18 cellular contexts compared by ENCODE assay signal in genomic region chr20:46074006-46074405, GRCh38. TPM values are rescaled to one million over a fixed set of nuclear protein-coding genes. Genes with fewer than 3 reads are reported as not detected.
DNase-seq lines count a peak whose midpoint lies in the region; ATAC-seq and TF ChIP-seq lines count a peak whose summit lies in the region.
"Had no signal": no experiment of that assay in that cellular context is flagged by ENCODE, and none has a peak within 500 bp of the region (broad histone marks: within the 10 kb centered on the region; RNA-seq: fewer than 3 reads in every experiment).

No MANE protein-coding gene starts in this region.

- TF ChIP-seq CTCF in dorsolateral prefrontal cortex (IDR thresholded peaks at IDR 0.05 in 54 of 56, conservative IDR thresholded peaks at IDR 0.05 in 2 of 56; ENCODE audit: low read depth in 1 of 56, partially characterized antibody in 56 of 56) (peak in 3 of 56 donors; percentile 14 to 18 (median 18)), type B pancreatic cell (conservative IDR thresholded peaks at IDR 0.05) (no peak)

- peak; percentile 13 for DNase-seq in NCI-H748 (lab: John Stamatoyannopoulos, UW; ENCODE audit: unreplicated experiment)
- DNase-seq in NCI-H748 treated with DMSO at 0.1 percent for 48 hours (lab: John Stamatoyannopoulos, UW), result no peak
- DNase-seq in dorsolateral prefrontal cortex, result no peak
- DNase-seq in iPS-NIHi11 (ENCODE audit: low spot score), result peak; percentile 18
- DNase-seq in type B pancreatic cell (ENCODE audit: extremely low spot score, unreplicated experiment), result no peak
- no peak for DNase-seq in activated naive CD4-positive, alpha-beta T cell treated with anti-CD3 and anti-CD28 coated beads, Interleukin-2, amount 10 ng/mL, durations not matched to agents 7 days and 5 days
- DNase-seq: CD8-positive, alpha-beta T cell; KG1; NCI-H1694 treated with DMSO at 0.1 percent for 48 hours; NCI-H2171; NCI-H510A had no signal

- ATAC-seq in activated T-helper 17 cell treated with anti-CD3 and anti-CD28 coated beads, Interleukin-2, amount 50 U/mL, for 72 hours (replicated peaks), result no peak
- ATAC-seq in HG03280 (IDR thresholded peaks at IDR 0.05; ENCODE audit: unreplicated experiment), result no peak
- ATAC-seq: CD8-positive, alpha-beta T cell; HCT116; HepG2; Panc1 had no signal

- no peak overlapping the region for H3K4me3 Mint-ChIP-seq in type B pancreatic cell
- no peak overlapping the region for H3K4me3 Mint-ChIP-seq in activated T-helper 17 cell treated with anti-CD3 and anti-CD28 coated beads, Interleukin-2, amount 50 U/mL, for 72 hours
- no peak overlapping the region for H3K4me3 Mint-ChIP-seq in activated naive CD4-positive, alpha-beta T cell treated with anti-CD3 and anti-CD28 coated beads, Interleukin-2, amount 10 ng/mL, durations not matched to agents 7 days and 5 days
- H3K4me3 Mint-ChIP-seq: CD8-positive, alpha-beta T cell had no signal

- H3K27me3 Mint-ChIP-seq in type B pancreatic cell, result no peaks in the 10 kb centered on the region
- H3K27me3 Mint-ChIP-seq in activated T-helper 17 cell treated with anti-CD3 and anti-CD28 coated beads, Interleukin-2, amount 50 U/mL, for 72 hours, result no peaks in the 10 kb centered on the region
- no peaks in the 10 kb centered on the region for H3K27me3 Mint-ChIP-seq in activated naive CD4-positive, alpha-beta T cell treated with anti-CD3 and anti-CD28 coated beads, Interleukin-2, amount 10 ng/mL, durations not matched to agents 7 days and 5 days

- peak overlapping the region; percentile 23 for H3K27ac Mint-ChIP-seq in type B pancreatic cell
- H3K27ac Mint-ChIP-seq in activated T-helper 17 cell treated with anti-CD3 and anti-CD28 coated beads, Interleukin-2, amount 50 U/mL, for 72 hours, result no peak overlapping the region
- H3K27ac Mint-ChIP-seq in activated naive CD4-positive, alpha-beta T cell treated with anti-CD3 and anti-CD28 coated beads, Interleukin-2, amount 10 ng/mL, durations not matched to agents 7 days and 5 days, result no peak overlapping the region
- H3K27ac Mint-ChIP-seq: CD8-positive, alpha-beta T cell had no signal

- no peaks in the 10 kb centered on the region for H3K27me3 ChIP-seq in dorsolateral prefrontal cortex
- H3K27me3 ChIP-seq: BLaER1 had no signal

- peaks cover 9% of the 10 kb centered on the region for H3K36me3 Mint-ChIP-seq in type B pancreatic cell
- peaks cover 56% of the 10 kb centered on the region for H3K36me3 Mint-ChIP-seq in activated T-helper 17 cell treated with anti-CD3 and anti-CD28 coated beads, Interleukin-2, amount 50 U/mL, for 72 hours (ENCODE audit: low read depth)
- peaks cover 18% of the 10 kb centered on the region for H3K36me3 Mint-ChIP-seq in activated naive CD4-positive, alpha-beta T cell treated with anti-CD3 and anti-CD28 coated beads, Interleukin-2, amount 10 ng/mL, durations not matched to agents 7 days and 5 days

- intact Hi-C loops in dorsolateral prefrontal cortex (cut with DNase I), result no loop called here

- H3K4me3 ChIP-seq in dorsolateral prefrontal cortex, result peak overlapping the region in 9 of 59 donors; percentile 7 to 30 (median 18)
- H3K4me3 ChIP-seq: BLaER1 had no signal

- CTCF ChIA-PET in activated naive CD4-positive, alpha-beta T cell treated with anti-CD3 and anti-CD28 coated beads, Interleukin-2, amount 10 ng/mL, durations not matched to agents 7 days and 5 days (lab: Charles Lee), result no interaction called here

- no peaks in the 10 kb centered on the region for H3K9me3 Mint-ChIP-seq in type B pancreatic cell
- no peaks in the 10 kb centered on the region for H3K9me3 Mint-ChIP-seq in activated T-helper 17 cell treated with anti-CD3 and anti-CD28 coated beads, Interleukin-2, amount 50 U/mL, for 72 hours
- H3K9me3 Mint-ChIP-seq in activated naive CD4-positive, alpha-beta T cell treated with anti-CD3 and anti-CD28 coated beads, Interleukin-2, amount 10 ng/mL, durations not matched to agents 7 days and 5 days, result no peaks in the 10 kb centered on the region
- H3K9me3 Mint-ChIP-seq: CD8-positive, alpha-beta T cell had no signal

- H3K4me1 Mint-ChIP-seq in type B pancreatic cell (ENCODE audit: unreplicated experiment), result peaks cover 15% of the 10 kb centered on the region
- no peaks in the 10 kb centered on the region for H3K4me1 Mint-ChIP-seq in activated T-helper 17 cell treated with anti-CD3 and anti-CD28 coated beads, Interleukin-2, amount 50 U/mL, for 72 hours
- H3K4me1 Mint-ChIP-seq in activated naive CD4-positive, alpha-beta T cell treated with anti-CD3 and anti-CD28 coated beads, Interleukin-2, amount 10 ng/mL, durations not matched to agents 7 days and 5 days, result peaks cover 2% of the 10 kb centered on the region

- peak overlapping the region in 55 of 59 donors; percentile 13 to 91 (median 74) for H3K27ac ChIP-seq in dorsolateral prefrontal cortex
- H3K27ac ChIP-seq: BLaER1 had no signal

RNA-seq across cellular contexts. Expression of gene NCOA5, which starts 15.8 kb away (rescaled TPM):
- total RNA-seq in dorsolateral prefrontal cortex (10 to 100 TPM; 13.5 to 36.9 (median 24.1) TPM), type B pancreatic cell (ENCODE audit: low replicate concordance) (43.5 and 48.6 TPM in 2 replicates)
- 10 to 100 TPM; 16.4 to 31.6 TPM for total RNA-seq in activated T-helper 17 cell treated with anti-CD3 and anti-CD28 coated beads, Interleukin-2, amount 50 U/mL, for 72 hours

RNA-seq across cellular contexts. Expression of gene CD40, which starts 44.1 kb away (rescaled TPM):
- total RNA-seq in dorsolateral prefrontal cortex (10 to 100 TPM in 5 of 120 experiments, 1 to 10 TPM in 115; 1.9 to 12.6 (median 5.2) TPM), type B pancreatic cell (ENCODE audit: low replicate concordance) (0.40 and 1.5 TPM in 2 replicates)
- 1 to 10 TPM; 1.5 to 7.8 TPM for total RNA-seq in activated T-helper 17 cell treated with anti-CD3 and anti-CD28 coated beads, Interleukin-2, amount 50 U/mL, for 72 hours
- total RNA-seq: SK-MEL-5 had no signal

RNA-seq across cellular contexts. Expression of gene SLC12A5, which starts 45.0 kb away (rescaled TPM):
- total RNA-seq in dorsolateral prefrontal cortex, result 100 to 1,000 TPM in 119 of 120 experiments, 10 to 100 TPM in 1; 95.7 to 439 (median 309) TPM
- 3.1 and 5.1 TPM in 2 replicates for total RNA-seq in type B pancreatic cell (ENCODE audit: low replicate concordance)
- total RNA-seq in activated T-helper 17 cell treated with anti-CD3 and anti-CD28 coated beads, Interleukin-2, amount 50 U/mL, for 72 hours, result under 1 TPM in 1 of 2 donors, not detected in 1; 0.61 TPM

Comparison
In these comparisons a context has a peak if more than half of its experiments do, and no peak if none do; other contexts are left out.
1. DNase-seq: peak in NCI-H748 (single experiment) and iPS-NIHi11 (single experiment); none in NCI-H748 treated with DMSO at 0.1 percent for 48 hours (single experiment), dorsolateral prefrontal cortex (0 of 10), type B pancreatic cell (single experiment) and activated naive CD4-positive, alpha-beta T cell treated with anti-CD3 and anti-CD28 coated beads, Interleukin-2, amount 10 ng/mL, durations not matched to agents 7 days and 5 days (single experiment).
2. RNA of gene SLC12A5, which starts 45.0 kb away (total RNA-seq): 95.7 to 439 TPM in dorsolateral prefrontal cortex; 3.1 to 5.1 TPM in type B pancreatic cell and 0.61 TPM in activated T-helper 17 cell treated with anti-CD3 and anti-CD28 coated beads, Interleukin-2, amount 50 U/mL, for 72 hours; every median in the first group is over 10 times any median in the second.